ENCODE assay signal across 16 cellular contexts in genomic region chr6:137488736-137489409, GRCh38. TPM values are rescaled to one million over a fixed set of nuclear protein-coding genes. Genes with fewer than 3 reads are reported as not detected.
DNase-seq lines count a peak whose midpoint lies in the region; ATAC-seq and TF ChIP-seq lines count a peak whose summit lies in the region.
"Had no signal": no experiment of that assay in that cellular context is flagged by ENCODE, and none has a peak within 500 bp of the region (broad histone marks: within the 10 kb centered on the region; RNA-seq: fewer than 3 reads in every experiment).

No MANE protein-coding gene starts in this region.

- H3K4me3 ChIP-seq in iPS-11a (ENCODE audit: low read depth, low read length) (peak overlapping the region; percentile 45), gastrocnemius medialis (peak overlapping the region in 3 of 4 donors; percentile 3 to 38 (median 4)), prostate gland (no peak overlapping the region)
- H3K4me3 ChIP-seq: PC-9 had no signal

- TF ChIP-seq CTCF in gastrocnemius medialis (IDR thresholded peaks at IDR 0.05 in 4 of 5, conservative IDR thresholded peaks at IDR 0.05 in 1 of 5) (no peak), prostate gland (IDR thresholded peaks at IDR 0.05) (no peak)

- no peak for ATAC-seq in gastrocnemius medialis

- H3K4me1 ChIP-seq in gastrocnemius medialis (peaks cover 6% of the 10 kb centered on the region in 2 donors), prostate gland (replicated peaks) (no peaks in the 10 kb centered on the region)

- no peaks in the 10 kb centered on the region for H3K9me3 Mint-ChIP-seq in activated CD4-positive, alpha-beta memory T cell treated with anti-CD3 and anti-CD28 coated beads for 36 hours

- peaks cover 76% of the 10 kb centered on the region for H3K27me3 Mint-ChIP-seq in activated CD4-positive, alpha-beta memory T cell treated with anti-CD3 and anti-CD28 coated beads for 36 hours

- peak overlapping the region; percentile 55 for H3K4me3 Mint-ChIP-seq in activated CD4-positive, alpha-beta memory T cell treated with anti-CD3 and anti-CD28 coated beads for 36 hours

- peaks cover 45% of the 10 kb centered on the region for H3K4me1 Mint-ChIP-seq in activated CD4-positive, alpha-beta memory T cell treated with anti-CD3 and anti-CD28 coated beads for 36 hours (ENCODE audit: low read depth)

- peak; percentile 12 for DNase-seq in activated CD4-positive, alpha-beta T cell treated with anti-CD3 and anti-CD28 coated beads for 48 hours
- no peak for DNase-seq in activated CD4-positive, alpha-beta T cell treated with anti-CD3 and anti-CD28 coated beads, Interleukin-2, amount 50 U/mL, for 4 hours
- DNase-seq in activated CD4-positive, alpha-beta memory T cell treated with anti-CD3 and anti-CD28 coated beads for 36 hours: no peak
- DNase-seq in gastrocnemius medialis (no peak), prostate gland (ENCODE audit: low spot score) (no peak), mucosa of gallbladder (ENCODE audit: low spot score) (no peak), GM19238 (ENCODE audit: insufficient read length, low spot score) (no peak)
- DNase-seq: activated CD4-positive, CD25-positive, alpha-beta regulatory T cell; foreskin melanocyte; NCI-H2081 treated with DMSO at 0.1 percent for 48 hours; PC-9; stimulated activated CD4-positive, alpha-beta T cell treated with anti-CD3 and anti-CD28 coated beads, Interleukin-4, amount 100 ng/mL, for 4 hours had no signal

- in situ Hi-C loops in gastrocnemius medialis (cut with MboI; ENCODE audit: low sequenced_read_pairs in 4 of 4): no loop called here

- CTCF ChIA-PET in activated CD4-positive, alpha-beta memory T cell treated with anti-CD3 and anti-CD28 coated beads for 36 hours (lab: Charles Lee): interaction anchor here (0.6 to 4.1 kb wide), 2 partner anchors 93 to 100 kb away, joined by 3 to 22 read pairs; no protein-coding TSS in a partner anchor

- H3K9me3 ChIP-seq in gastrocnemius medialis (no peaks in the 10 kb centered on the region), prostate gland (no peaks in the 10 kb centered on the region)

- H3K36me3 Mint-ChIP-seq in activated CD4-positive, alpha-beta memory T cell treated with anti-CD3 and anti-CD28 coated beads for 36 hours: no peaks in the 10 kb centered on the region

- H3K36me3 ChIP-seq in gastrocnemius medialis: no peaks in the 10 kb centered on the region
- no peaks in the 10 kb centered on the region for H3K36me3 ChIP-seq in prostate gland

- 16% methylated on average over 33 of the region's 52 CpGs for WGBS in prostate gland

- intact Hi-C loops in activated CD4-positive, alpha-beta memory T cell treated with anti-CD3 and anti-CD28 coated beads for 36 hours (cut with micrococcal nuclease): loop anchor here (1.0 kb wide), 1 partner anchor 8 kb away; no protein-coding TSS in a partner anchor
- intact Hi-C loops in gastrocnemius medialis (cut with DNase I; ENCODE audit: low total_unique reads): no loop called here
- intact Hi-C loops in prostate gland (cut with DNase I): no loop called here

- H3K27me3 ChIP-seq in gastrocnemius medialis: peaks cover 92 to 99% (median 97%) of the 10 kb centered on the region in 3 donors
- H3K27me3 ChIP-seq in prostate gland (replicated peaks; ENCODE audit: insufficient read depth): peaks cover 48% of the 10 kb centered on the region

- no peak overlapping the region for H3K27ac Mint-ChIP-seq in activated CD4-positive, alpha-beta memory T cell treated with anti-CD3 and anti-CD28 coated beads for 36 hours

- no peak overlapping the region for H3K27ac ChIP-seq in gastrocnemius medialis
- no peak overlapping the region for H3K27ac ChIP-seq in prostate gland
- H3K27ac ChIP-seq: PC-9 had no signal

- POLR2A ChIA-PET in activated CD4-positive, alpha-beta memory T cell treated with anti-CD3 and anti-CD28 coated beads for 36 hours (lab: Charles Lee): no interaction called here

- TF ChIP-seq POLR2A in gastrocnemius medialis (IDR thresholded peaks at IDR 0.05): no peak
- TF ChIP-seq POLR2A in prostate gland (IDR thresholded peaks at IDR 0.05): no peak

RNA-seq across cellular contexts. Expression of gene OLIG3, which starts 5.3 kb away (rescaled TPM):
- total RNA-seq in activated CD4-positive, alpha-beta memory T cell treated with anti-CD3 and anti-CD28 coated beads for 36 hours: under 1 TPM in 1 of 2 experiments, not detected in 1; 0.15 TPM
- total RNA-seq in gastrocnemius medialis (not detected), prostate gland (not detected), mucosa of gallbladder (not detected)
- total RNA-seq: bronchial epithelial cell, HepG2, myocyte, PC-9 had no signal

Comparison
In these comparisons a context has a peak if more than half of its experiments do, and no peak if none do; other contexts are left out.
1. H3K4me3 ChIP-seq: peak in iPS-11a (single experiment) and gastrocnemius medialis (3 of 4); none in prostate gland (0 of 2).